ENCODE assay signal across 1 cellular context in the genomic region with DNA sequence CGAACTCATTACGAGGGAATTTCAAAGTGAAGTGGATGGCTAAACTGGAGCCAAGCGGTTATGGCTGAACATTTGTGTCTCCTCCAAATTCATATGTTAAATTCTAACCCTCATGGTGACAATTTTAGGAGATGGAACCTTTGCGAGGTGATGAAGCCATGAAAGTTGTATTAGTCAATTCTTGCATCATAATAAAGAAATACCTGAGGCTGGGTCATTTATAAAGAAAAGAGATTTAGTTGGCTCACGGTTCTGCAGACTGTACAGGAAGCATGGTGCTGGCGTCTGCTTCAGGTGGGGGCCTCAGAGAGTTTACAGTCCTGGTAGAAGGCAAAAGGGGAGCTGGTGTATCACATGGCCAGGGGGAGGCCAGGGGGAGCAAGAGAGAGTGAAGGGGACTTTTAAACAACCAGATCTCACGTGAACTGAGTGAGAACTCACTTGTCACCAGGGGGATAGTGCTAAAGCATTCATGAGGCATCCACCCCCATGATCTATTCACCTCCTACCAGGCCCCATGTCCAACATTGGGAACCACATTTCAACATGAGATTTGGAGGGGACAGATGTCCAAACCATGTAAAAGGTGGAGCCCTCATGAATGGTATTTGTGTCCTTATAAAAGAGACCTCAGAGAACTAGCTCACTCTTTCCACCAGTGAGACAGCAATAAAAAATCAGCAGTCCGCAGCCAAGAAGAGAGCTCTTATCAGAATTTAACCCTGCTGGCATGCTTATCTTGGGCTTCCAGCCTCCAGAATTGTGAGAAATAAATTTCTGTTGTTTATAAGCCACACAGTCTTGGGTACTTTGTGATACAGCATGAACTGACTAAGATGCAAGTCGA.
TF ChIP-seq lines count a peak whose summit lies in the region.

No MANE protein-coding gene starts in this region.

TF ChIP-seq in K562, 482 proteins besides CTCF, POLR2A, EP300 and RAD21 (continued from another document):
- TF ChIP-seq RBBP5 (IDR thresholded peaks at IDR 0.05; ENCODE audit: borderline replicate concordance, insufficient read depth, low read length, poor library complexity, severe bottlenecking), result peak; percentile 58
- TF ChIP-seq NR4A1 (CRISPR knock-in tag; IDR thresholded peaks at IDR 0.05), result no peak
- peak; percentile 58; the same call in 1 of the 2 replicates for TF ChIP-seq NR4A1 (tag; IDR thresholded peaks at IDR 0.05)
- peak; percentile 63 for TF ChIP-seq L3MBTL2 (IDR thresholded peaks at IDR 0.05)
- peak; percentile 65 for TF ChIP-seq HDAC3 (IDR thresholded peaks at IDR 0.05; ENCODE audit: borderline replicate concordance, partially characterized antibody)
- peak in 1 of 2 experiments; percentile 40 for TF ChIP-seq NCOA2 (IDR thresholded peaks at IDR 0.05; ENCODE audit: partially characterized antibody in 2 of 2)
- TF ChIP-seq GTF2F1 (IDR thresholded peaks at IDR 0.05; ENCODE audit: low read depth, low read length), result no peak
- peak; percentile 50 for TF ChIP-seq RBM25 (IDR thresholded peaks at IDR 0.05; ENCODE audit: low read depth, low read length, severe bottlenecking)
- TF ChIP-seq ETV5 (CRISPR knock-in tag; IDR thresholded peaks at IDR 0.05; ENCODE audit: low read depth), result no peak
- TF ChIP-seq SMARCC2 (IDR thresholded peaks at IDR 0.05; ENCODE audit: low read depth), result peak; percentile 93
- TF ChIP-seq KLF13 (tag; IDR thresholded peaks at IDR 0.05; ENCODE audit: borderline replicate concordance, low read depth), result no peak
- no peak for TF ChIP-seq E2F5 (CRISPR knock-in tag; IDR thresholded peaks at IDR 0.05)
- TF ChIP-seq, protein P1, sequence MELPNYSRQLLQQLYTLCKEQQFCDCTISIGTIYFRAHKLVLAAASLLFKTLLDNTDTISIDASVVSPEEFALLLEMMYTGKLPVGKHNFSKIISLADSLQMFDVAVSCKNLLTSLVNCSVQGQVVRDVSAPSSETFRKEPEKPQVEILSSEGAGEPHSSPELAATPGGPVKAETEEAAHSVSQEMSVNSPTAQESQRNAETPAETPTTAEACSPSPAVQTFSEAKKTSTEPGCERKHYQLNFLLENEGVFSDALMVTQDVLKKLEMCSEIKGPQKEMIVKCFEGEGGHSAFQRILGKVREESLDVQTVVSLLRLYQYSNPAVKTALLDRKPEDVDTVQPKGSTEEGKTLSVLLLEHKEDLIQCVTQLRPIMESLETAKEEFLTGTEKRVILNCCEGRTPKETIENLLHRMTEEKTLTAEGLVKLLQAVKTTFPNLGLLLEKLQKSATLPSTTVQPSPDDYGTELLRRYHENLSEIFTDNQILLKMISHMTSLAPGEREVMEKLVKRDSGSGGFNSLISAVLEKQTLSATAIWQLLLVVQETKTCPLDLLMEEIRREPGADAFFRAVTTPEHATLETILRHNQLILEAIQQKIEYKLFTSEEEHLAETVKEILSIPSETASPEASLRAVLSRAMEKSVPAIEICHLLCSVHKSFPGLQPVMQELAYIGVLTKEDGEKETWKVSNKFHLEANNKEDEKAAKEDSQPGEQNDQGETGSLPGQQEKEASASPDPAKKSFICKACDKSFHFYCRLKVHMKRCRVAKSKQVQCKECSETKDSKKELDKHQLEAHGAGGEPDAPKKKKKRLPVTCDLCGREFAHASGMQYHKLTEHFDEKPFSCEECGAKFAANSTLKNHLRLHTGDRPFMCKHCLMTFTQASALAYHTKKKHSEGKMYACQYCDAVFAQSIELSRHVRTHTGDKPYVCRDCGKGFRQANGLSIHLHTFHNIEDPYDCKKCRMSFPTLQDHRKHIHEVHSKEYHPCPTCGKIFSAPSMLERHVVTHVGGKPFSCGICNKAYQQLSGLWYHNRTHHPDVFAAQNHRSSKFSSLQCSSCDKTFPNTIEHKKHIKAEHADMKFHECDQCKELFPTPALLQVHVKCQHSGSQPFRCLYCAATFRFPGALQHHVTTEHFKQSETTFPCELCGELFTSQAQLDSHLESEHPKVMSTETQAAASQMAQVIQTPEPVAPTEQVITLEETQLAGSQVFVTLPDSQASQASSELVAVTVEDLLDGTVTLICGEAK (IDR thresholded peaks at IDR 0.05), result no peak
- TF ChIP-seq, protein P1 (CRISPR knock-in tag; IDR thresholded peaks at IDR 0.05), result no peak
- TF ChIP-seq CEBPB (tag; IDR thresholded peaks at IDR 0.05), result peak; percentile 64; the same call in 1 of the 2 replicates
- TF ChIP-seq, protein P2, sequence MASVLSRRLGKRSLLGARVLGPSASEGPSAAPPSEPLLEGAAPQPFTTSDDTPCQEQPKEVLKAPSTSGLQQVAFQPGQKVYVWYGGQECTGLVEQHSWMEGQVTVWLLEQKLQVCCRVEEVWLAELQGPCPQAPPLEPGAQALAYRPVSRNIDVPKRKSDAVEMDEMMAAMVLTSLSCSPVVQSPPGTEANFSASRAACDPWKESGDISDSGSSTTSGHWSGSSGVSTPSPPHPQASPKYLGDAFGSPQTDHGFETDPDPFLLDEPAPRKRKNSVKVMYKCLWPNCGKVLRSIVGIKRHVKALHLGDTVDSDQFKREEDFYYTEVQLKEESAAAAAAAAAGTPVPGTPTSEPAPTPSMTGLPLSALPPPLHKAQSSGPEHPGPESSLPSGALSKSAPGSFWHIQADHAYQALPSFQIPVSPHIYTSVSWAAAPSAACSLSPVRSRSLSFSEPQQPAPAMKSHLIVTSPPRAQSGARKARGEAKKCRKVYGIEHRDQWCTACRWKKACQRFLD (CRISPR knock-in tag; IDR thresholded peaks at IDR 0.05), result 0 out of 2 replicates have a peak, but pooled peaks have one; percentile 30
- TF ChIP-seq FOXJ2 (tag; IDR thresholded peaks at IDR 0.05), result peak; percentile 51; the same call in 1 of the 2 replicates
- peak in 1 of 2 experiments; percentile 20; a peak in 1 of 4 replicates for TF ChIP-seq HDAC1 (IDR thresholded peaks at IDR 0.05)
- no peak for TF ChIP-seq LCOR (CRISPR knock-in tag; IDR thresholded peaks at IDR 0.05)
- TF ChIP-seq, protein P3, sequence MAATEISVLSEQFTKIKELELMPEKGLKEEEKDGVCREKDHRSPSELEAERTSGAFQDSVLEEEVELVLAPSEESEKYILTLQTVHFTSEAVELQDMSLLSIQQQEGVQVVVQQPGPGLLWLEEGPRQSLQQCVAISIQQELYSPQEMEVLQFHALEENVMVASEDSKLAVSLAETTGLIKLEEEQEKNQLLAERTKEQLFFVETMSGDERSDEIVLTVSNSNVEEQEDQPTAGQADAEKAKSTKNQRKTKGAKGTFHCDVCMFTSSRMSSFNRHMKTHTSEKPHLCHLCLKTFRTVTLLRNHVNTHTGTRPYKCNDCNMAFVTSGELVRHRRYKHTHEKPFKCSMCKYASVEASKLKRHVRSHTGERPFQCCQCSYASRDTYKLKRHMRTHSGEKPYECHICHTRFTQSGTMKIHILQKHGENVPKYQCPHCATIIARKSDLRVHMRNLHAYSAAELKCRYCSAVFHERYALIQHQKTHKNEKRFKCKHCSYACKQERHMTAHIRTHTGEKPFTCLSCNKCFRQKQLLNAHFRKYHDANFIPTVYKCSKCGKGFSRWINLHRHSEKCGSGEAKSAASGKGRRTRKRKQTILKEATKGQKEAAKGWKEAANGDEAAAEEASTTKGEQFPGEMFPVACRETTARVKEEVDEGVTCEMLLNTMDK (IDR thresholded peaks at IDR 0.05; ENCODE audit: borderline replicate concordance, insufficient read depth, low read depth, low read length, poor library complexity, severe bottlenecking), result peak; percentile 56
- TF ChIP-seq C11orf30 (IDR thresholded peaks at IDR 0.05; ENCODE audit: low read depth), result peak; percentile 81
- no peak for TF ChIP-seq ZNF583 (CRISPR knock-in tag; IDR thresholded peaks at IDR 0.05)
- TF ChIP-seq NCOA1 (IDR thresholded peaks at IDR 0.05; ENCODE audit: low read depth), result peak; percentile 54; the same call in 1 of the 2 replicates
- TF ChIP-seq RBM14 (IDR thresholded peaks at IDR 0.05; ENCODE audit: borderline replicate concordance, insufficient read depth, low read depth, low read length), result no peak
- peak; percentile 93 for TF ChIP-seq TEAD4 (IDR thresholded peaks at IDR 0.05; ENCODE audit: low read length)
- TF ChIP-seq TEAD4 (CRISPR knock-in tag; IDR thresholded peaks at IDR 0.05; ENCODE audit: borderline replicate concordance), result no peak
- TF ChIP-seq CBFA2T3 (IDR thresholded peaks at IDR 0.05), result peak; percentile 96
